Comparison of ENCODE assay signal across 12 cellular contexts in genomic region chr1:203426870-203427269, GRCh38. TPM values are rescaled to one million over a fixed set of nuclear protein-coding genes. Genes with fewer than 3 reads are reported as not detected.
"Had no signal": no experiment of that assay in that cellular context is flagged by ENCODE, and none has a peak within 500 bp of the region (broad histone marks: within the 10 kb centered on the region; RNA-seq: fewer than 3 reads in every experiment).

No MANE protein-coding gene starts in this region.

- H3K27me3 ChIP-seq: cardiac muscle cell, gastroesophageal sphincter, right atrium auricular region had no signal

- H3K36me3 ChIP-seq: cardiac muscle cell, gastroesophageal sphincter, right atrium auricular region had no signal

- H3K27ac ChIP-seq: cardiac muscle cell, gastroesophageal sphincter, right atrium auricular region had no signal

- DNase-seq: activated CD4-positive, alpha-beta T cell treated with anti-CD3 and anti-CD28 coated beads, Interleukin-2, amount 50 U/mL, for 48 hours; activated naive CD4-positive, alpha-beta T cell treated with anti-CD3 and anti-CD28 coated beads, Interleukin-2, amount 50 U/mL, for 16 hours; midbrain; naive thymus-derived CD4-positive, alpha-beta T cell; stimulated activated CD4-positive, alpha-beta T cell treated with anti-CD3 and anti-CD28 coated beads, Interleukin-4, amount 100 ng/mL, for 24 hours; stimulated activated naive CD8-positive, alpha-beta T cell treated with anti-CD3 and anti-CD28 coated beads, Interleukin-15, Interleukin-2, amounts not matched to agents 100 U/mL and 50 U/mL, for 24 hours had no signal

- H3K4me1 ChIP-seq: right atrium auricular region had no signal

- ATAC-seq: gastroesophageal sphincter; left lobe of liver; naive thymus-derived CD4-positive, alpha-beta T cell; stimulated activated naive CD8-positive, alpha-beta T cell treated with anti-CD3 and anti-CD28 coated beads, Interleukin-15, Interleukin-2, amounts not matched to agents 100 U/mL and 50 U/mL, for 24 hours had no signal

- H3K4me3 ChIP-seq: cardiac muscle cell, gastroesophageal sphincter, right atrium auricular region had no signal

- H3K9me3 ChIP-seq: gastroesophageal sphincter, right atrium auricular region had no signal

RNA-seq across cellular contexts. Expression of gene PRELP, which starts 48.7 kb away (rescaled TPM):
- total RNA-seq: cardiac muscle cell; lung microvascular endothelial cell; naive thymus-derived CD4-positive, alpha-beta T cell; T-helper 1 cell treated with Interleukin-12 subunit alpha and Interleukin-12 subunit beta and Interleukin-4 antibody, amounts not matched to agents 30 ng/mL and 1 ng/mL, for 36 hours had no signal
